8 cellular contexts compared by ENCODE assay signal in genomic region chr4:56799824-56800756, GRCh38.
DNase-seq lines count a peak whose midpoint lies in the region; ATAC-seq and TF ChIP-seq lines count a peak whose summit lies in the region.

No MANE protein-coding gene starts in this region.

- TF ChIP-seq CTCF in GM13976 (IDR thresholded peaks at IDR 0.05; ENCODE audit: borderline replicate concordance, control extremely low read depth, extremely low read depth, insufficient read depth, missing control alignments) (peak; percentile 88), retinal pigment epithelial cell (conservative IDR thresholded peaks at IDR 0.05; ENCODE audit: low read depth, low read length) (peak; percentile 95)

- DNase-seq in GM13976 (ENCODE audit: low spot score) (peak; percentile 74), NCI-H1694 (lab: John Stamatoyannopoulos, UW) (peak; percentile 71), T-helper 22 cell (ENCODE audit: low read depth) (peak; percentile 53), astrocyte of the hippocampus (ENCODE audit: low read depth, low spot score) (peak; percentile 94), hippocampal formation (lab: John Stamatoyannopoulos, UW) (peak; percentile 71 to 88), retinal pigment epithelial cell (ENCODE audit: low read depth) (peak; percentile 46), cerebellar nuclear complex (lab: John Stamatoyannopoulos, UW) (no peak)

- H3K4me3 ChIP-seq in retinal pigment epithelial cell (ENCODE audit: low read length), result peak overlapping the region; percentile 82

- ATAC-seq in HG02885 (IDR thresholded peaks at IDR 0.05; ENCODE audit: poor library complexity, unreplicated experiment), result peak; percentile 95

- in situ Hi-C loops in GM13976 (cut with MboI; ENCODE audit: low sequenced_read_pairs, unreplicated experiment), result no loop called here

Comparison
In these comparisons a context has a peak if more than half of its experiments do, and no peak if none do; other contexts are left out.
1. DNase-seq: peak in GM13976 (single experiment), NCI-H1694 (single experiment), T-helper 22 cell (single experiment), astrocyte of the hippocampus (single experiment), hippocampal formation (2 of 2) and retinal pigment epithelial cell (single experiment); none in cerebellar nuclear complex (0 of 2).